Comparison of ENCODE assay signal across 1 cellular context in the genomic region with DNA sequence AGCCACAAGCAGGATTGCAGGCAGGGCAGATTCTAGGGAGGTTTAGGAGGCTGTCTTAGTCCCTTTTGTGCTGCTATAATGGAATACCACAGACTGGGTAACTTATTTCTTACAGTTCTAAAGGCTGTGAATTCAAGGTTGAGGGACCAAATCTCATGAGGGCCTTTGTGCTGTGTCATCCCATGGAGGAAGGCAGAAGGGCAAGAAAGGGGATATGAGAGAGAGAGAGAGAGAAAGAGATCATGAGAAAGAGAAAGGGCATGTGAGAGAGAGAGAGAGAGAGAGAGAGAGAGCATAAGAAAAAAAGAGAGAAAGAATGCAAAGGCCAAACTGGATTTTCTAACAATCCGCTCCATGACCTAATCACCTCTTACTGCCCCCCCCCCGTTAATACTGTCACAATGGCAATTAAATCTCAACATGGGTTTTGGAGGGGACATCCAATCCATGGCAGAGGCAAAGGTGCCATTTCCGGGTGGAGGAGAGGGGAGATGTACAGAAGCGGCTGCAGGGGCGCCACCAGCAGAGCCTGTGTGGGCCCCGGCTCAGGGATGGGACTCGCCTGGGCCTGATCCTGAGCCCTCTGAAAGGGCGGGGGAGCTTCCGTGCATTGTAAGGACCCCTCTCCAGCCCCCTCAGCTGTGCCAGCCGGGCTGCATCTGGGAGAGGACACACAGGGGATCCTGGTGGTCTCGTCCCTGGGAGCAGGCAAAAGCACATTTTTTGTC.
TF ChIP-seq lines count a peak whose summit lies in the region.

No MANE protein-coding gene starts in this region.

TF ChIP-seq in WTC11, 78 proteins besides CTCF, POLR2A, EP300 and RAD21:
- TF ChIP-seq, protein P1, sequence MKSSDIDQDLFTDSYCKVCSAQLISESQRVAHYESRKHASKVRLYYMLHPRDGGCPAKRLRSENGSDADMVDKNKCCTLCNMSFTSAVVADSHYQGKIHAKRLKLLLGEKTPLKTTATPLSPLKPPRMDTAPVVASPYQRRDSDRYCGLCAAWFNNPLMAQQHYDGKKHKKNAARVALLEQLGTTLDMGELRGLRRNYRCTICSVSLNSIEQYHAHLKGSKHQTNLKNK (CRISPR knock-in tag; IDR thresholded peaks at IDR 0.05): no peak
- TF ChIP-seq, protein P2, sequence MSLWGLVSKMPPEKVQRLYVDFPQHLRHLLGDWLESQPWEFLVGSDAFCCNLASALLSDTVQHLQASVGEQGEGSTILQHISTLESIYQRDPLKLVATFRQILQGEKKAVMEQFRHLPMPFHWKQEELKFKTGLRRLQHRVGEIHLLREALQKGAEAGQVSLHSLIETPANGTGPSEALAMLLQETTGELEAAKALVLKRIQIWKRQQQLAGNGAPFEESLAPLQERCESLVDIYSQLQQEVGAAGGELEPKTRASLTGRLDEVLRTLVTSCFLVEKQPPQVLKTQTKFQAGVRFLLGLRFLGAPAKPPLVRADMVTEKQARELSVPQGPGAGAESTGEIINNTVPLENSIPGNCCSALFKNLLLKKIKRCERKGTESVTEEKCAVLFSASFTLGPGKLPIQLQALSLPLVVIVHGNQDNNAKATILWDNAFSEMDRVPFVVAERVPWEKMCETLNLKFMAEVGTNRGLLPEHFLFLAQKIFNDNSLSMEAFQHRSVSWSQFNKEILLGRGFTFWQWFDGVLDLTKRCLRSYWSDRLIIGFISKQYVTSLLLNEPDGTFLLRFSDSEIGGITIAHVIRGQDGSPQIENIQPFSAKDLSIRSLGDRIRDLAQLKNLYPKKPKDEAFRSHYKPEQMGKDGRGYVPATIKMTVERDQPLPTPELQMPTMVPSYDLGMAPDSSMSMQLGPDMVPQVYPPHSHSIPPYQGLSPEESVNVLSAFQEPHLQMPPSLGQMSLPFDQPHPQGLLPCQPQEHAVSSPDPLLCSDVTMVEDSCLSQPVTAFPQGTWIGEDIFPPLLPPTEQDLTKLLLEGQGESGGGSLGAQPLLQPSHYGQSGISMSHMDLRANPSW (CRISPR knock-in tag; conservative IDR thresholded peaks at IDR 0.05; ENCODE audit: low read depth): no peak
- TF ChIP-seq JUN (CRISPR knock-in tag; IDR thresholded peaks at IDR 0.05) (no peak), OVOL2 (CRISPR knock-in tag; IDR thresholded peaks at IDR 0.05; ENCODE audit: borderline replicate concordance) (no peak), FOXJ3 (CRISPR knock-in tag; IDR thresholded peaks at IDR 0.05; ENCODE audit: borderline replicate concordance) (no peak), HMGA2 (CRISPR knock-in tag; IDR thresholded peaks at IDR 0.05) (no peak)
